In the genomic region with DNA sequence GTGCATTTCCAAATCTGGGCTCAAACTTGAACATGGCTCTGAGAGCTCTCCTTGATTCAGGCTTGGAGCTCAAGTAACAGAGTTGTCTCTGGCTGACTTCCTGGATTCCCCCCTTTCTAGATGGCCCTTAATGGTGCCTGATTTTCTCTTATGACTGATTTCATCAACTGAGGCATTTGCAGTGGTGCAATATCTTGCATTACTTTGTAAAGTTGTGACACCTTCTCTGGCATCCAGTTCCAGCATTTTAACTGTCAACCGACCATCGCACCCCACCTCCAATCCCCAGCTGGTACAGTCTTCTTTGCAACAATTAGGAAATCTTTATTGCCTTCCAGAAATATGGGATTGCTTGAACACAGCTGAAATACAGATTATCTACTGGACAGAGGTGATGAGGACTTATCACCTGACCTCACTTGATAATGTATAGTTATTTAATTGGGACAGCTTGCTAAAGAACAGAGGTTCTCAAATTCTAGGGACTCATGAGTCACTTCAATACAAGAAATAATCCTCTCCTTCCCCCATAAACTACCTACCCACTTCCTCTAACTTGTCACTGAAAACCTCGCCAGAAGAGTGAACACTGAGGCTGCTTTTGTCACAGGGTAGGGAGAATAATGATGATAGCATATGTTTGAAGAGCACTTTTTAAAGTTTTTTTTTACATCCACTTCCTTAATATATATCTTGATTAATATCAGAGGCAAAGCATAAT, we compare ENCODE assay signal across 10 cellular contexts. TPM values are rescaled to one million over a fixed set of nuclear protein-coding genes. Genes with fewer than 3 reads are reported as not detected.
DNase-seq lines count a peak whose midpoint lies in the region; ATAC-seq and TF ChIP-seq lines count a peak whose summit lies in the region.
"Had no signal": no experiment of that assay in that cellular context is flagged by ENCODE, and none has a peak within 500 bp of the region (broad histone marks: within the 10 kb centered on the region; RNA-seq: fewer than 3 reads in every experiment).

No MANE protein-coding gene starts in this region.

- peaks cover 13% of the 10 kb centered on the region for H3K36me3 Mint-ChIP-seq in activated CD4-positive, alpha-beta T cell treated with anti-CD3 and anti-CD28 coated beads, Interleukin-2, amount 10 ng/mL, durations not matched to agents 24 days and 14 days (ENCODE audit: low read depth)
- H3K36me3 Mint-ChIP-seq in activated T-helper 1 cell treated with anti-CD3 and anti-CD28 coated beads, Interleukin-12 subunit alpha, Interleukin-12 subunit beta, Interleukin-2, Interleukin-4 antibody, amounts not matched to agents 30 ng/mL and 10 ng/mL and 1 ng/mL, durations not matched to agents 14 hours and 24 hours and 36 hours (ENCODE audit: low read depth) = peaks cover 15% of the 10 kb centered on the region
- peaks cover 10% of the 10 kb centered on the region for H3K36me3 Mint-ChIP-seq in stimulated activated memory B cell treated with anti-CD40 and anti-IgM and Interleukin-4, amounts not matched to agents 10 μg/mL and 1 μg/mL and 100 μg/mL, for 72 hours

- peak overlapping the region; percentile 14 for H3K4me3 Mint-ChIP-seq in activated CD4-positive, alpha-beta T cell treated with anti-CD3 and anti-CD28 coated beads, Interleukin-2, amount 10 ng/mL, durations not matched to agents 24 days and 14 days
- H3K4me3 Mint-ChIP-seq in activated T-helper 1 cell treated with anti-CD3 and anti-CD28 coated beads, Interleukin-12 subunit alpha, Interleukin-12 subunit beta, Interleukin-2, Interleukin-4 antibody, amounts not matched to agents 30 ng/mL and 10 ng/mL and 1 ng/mL, durations not matched to agents 14 hours and 24 hours and 36 hours = peak overlapping the region; percentile 57
- H3K4me3 Mint-ChIP-seq in stimulated activated memory B cell treated with anti-CD40 and anti-IgM and Interleukin-4, amounts not matched to agents 10 μg/mL and 1 μg/mL and 100 μg/mL, for 72 hours = no peak overlapping the region

- H3K36me3 ChIP-seq in osteoblast (ENCODE audit: insufficient read depth, low read length) = no peaks in the 10 kb centered on the region

- H3K9me3 ChIP-seq in osteoblast (ENCODE audit: low read depth, low read length) = no peaks in the 10 kb centered on the region

- TF ChIP-seq CTCF in osteoblast (IDR thresholded peaks at IDR 0.05; ENCODE audit: extremely low read depth, low read depth, low read length) = no peak

- no peak overlapping the region for H2AFZ ChIP-seq in osteoblast (ENCODE audit: low read length)
- H2AFZ ChIP-seq: parathyroid adenoma had no signal

- H3K27me3 Mint-ChIP-seq in activated CD4-positive, alpha-beta T cell treated with anti-CD3 and anti-CD28 coated beads, Interleukin-2, amount 10 ng/mL, durations not matched to agents 24 days and 14 days = no peaks in the 10 kb centered on the region
- H3K27me3 Mint-ChIP-seq in activated T-helper 1 cell treated with anti-CD3 and anti-CD28 coated beads, Interleukin-12 subunit alpha, Interleukin-12 subunit beta, Interleukin-2, Interleukin-4 antibody, amounts not matched to agents 30 ng/mL and 10 ng/mL and 1 ng/mL, durations not matched to agents 14 hours and 24 hours and 36 hours (ENCODE audit: insufficient read depth) = no peaks in the 10 kb centered on the region
- H3K27me3 Mint-ChIP-seq in stimulated activated memory B cell treated with anti-CD40 and anti-IgM and Interleukin-4, amounts not matched to agents 10 μg/mL and 1 μg/mL and 100 μg/mL, for 72 hours = no peaks in the 10 kb centered on the region

- no peak overlapping the region for H3K27ac ChIP-seq in osteoblast (ENCODE audit: low read depth, low read length)

- H3K9me3 Mint-ChIP-seq in activated CD4-positive, alpha-beta T cell treated with anti-CD3 and anti-CD28 coated beads, Interleukin-2, amount 10 ng/mL, durations not matched to agents 24 days and 14 days = peaks cover 15% of the 10 kb centered on the region
- H3K9me3 Mint-ChIP-seq in activated T-helper 1 cell treated with anti-CD3 and anti-CD28 coated beads, Interleukin-12 subunit alpha, Interleukin-12 subunit beta, Interleukin-2, Interleukin-4 antibody, amounts not matched to agents 30 ng/mL and 10 ng/mL and 1 ng/mL, durations not matched to agents 14 hours and 24 hours and 36 hours = peaks cover 8% of the 10 kb centered on the region
- no peaks in the 10 kb centered on the region for H3K9me3 Mint-ChIP-seq in stimulated activated memory B cell treated with anti-CD40 and anti-IgM and Interleukin-4, amounts not matched to agents 10 μg/mL and 1 μg/mL and 100 μg/mL, for 72 hours

- intact Hi-C loops in activated CD4-positive, alpha-beta T cell treated with anti-CD3 and anti-CD28 coated beads, Interleukin-2, amount 10 ng/mL, durations not matched to agents 24 days and 14 days (cut with micrococcal nuclease) = loop anchor here (1.0 to 10.0 kb wide), 4 partner anchors 15 to 330 kb away; partner anchors contain the start of genes LNP1, NIT2 and TOMM70
- intact Hi-C loops in activated T-helper 1 cell treated with anti-CD3 and anti-CD28 coated beads, Interleukin-12 subunit alpha, Interleukin-12 subunit beta, Interleukin-2, Interleukin-4 antibody, amounts not matched to agents 30 ng/mL and 10 ng/mL and 1 ng/mL, durations not matched to agents 14 hours and 24 hours and 36 hours (cut with micrococcal nuclease) = loop anchor here (1.0 to 5.0 kb wide), 3 partner anchors 15 to 330 kb away; partner anchors contain the start of genes LNP1 and TOMM70

- peaks cover 42% of the 10 kb centered on the region for H3K4me1 ChIP-seq in osteoblast (ENCODE audit: insufficient read depth, low read length)
- H3K4me1 ChIP-seq: parathyroid adenoma had no signal

- H3K4me1 Mint-ChIP-seq in activated CD4-positive, alpha-beta T cell treated with anti-CD3 and anti-CD28 coated beads, Interleukin-2, amount 10 ng/mL, durations not matched to agents 24 days and 14 days = peaks cover 63% of the 10 kb centered on the region
- peaks cover 71% of the 10 kb centered on the region for H3K4me1 Mint-ChIP-seq in activated T-helper 1 cell treated with anti-CD3 and anti-CD28 coated beads, Interleukin-12 subunit alpha, Interleukin-12 subunit beta, Interleukin-2, Interleukin-4 antibody, amounts not matched to agents 30 ng/mL and 10 ng/mL and 1 ng/mL, durations not matched to agents 14 hours and 24 hours and 36 hours (ENCODE audit: low read depth)
- peaks cover 42% of the 10 kb centered on the region for H3K4me1 Mint-ChIP-seq in stimulated activated memory B cell treated with anti-CD40 and anti-IgM and Interleukin-4, amounts not matched to agents 10 μg/mL and 1 μg/mL and 100 μg/mL, for 72 hours

- H3K4me2 ChIP-seq in osteoblast (ENCODE audit: insufficient read depth, low read length) = no peak overlapping the region

- H3K27ac Mint-ChIP-seq in activated CD4-positive, alpha-beta T cell treated with anti-CD3 and anti-CD28 coated beads, Interleukin-2, amount 10 ng/mL, durations not matched to agents 24 days and 14 days = peak overlapping the region; percentile 43
- H3K27ac Mint-ChIP-seq in activated T-helper 1 cell treated with anti-CD3 and anti-CD28 coated beads, Interleukin-12 subunit alpha, Interleukin-12 subunit beta, Interleukin-2, Interleukin-4 antibody, amounts not matched to agents 30 ng/mL and 10 ng/mL and 1 ng/mL, durations not matched to agents 14 hours and 24 hours and 36 hours = peak overlapping the region; percentile 76
- H3K27ac Mint-ChIP-seq in stimulated activated memory B cell treated with anti-CD40 and anti-IgM and Interleukin-4, amounts not matched to agents 10 μg/mL and 1 μg/mL and 100 μg/mL, for 72 hours = peak overlapping the region; percentile 30

- ATAC-seq in HG03354 (IDR thresholded peaks at IDR 0.05; ENCODE audit: poor library complexity, severe bottlenecking, unreplicated experiment) = peak; percentile 55
- ATAC-seq in stimulated activated memory B cell treated with anti-CD40 and anti-IgM and Interleukin-4, amounts not matched to agents 10 μg/mL and 1 μg/mL and 100 μg/mL, for 72 hours = peak; percentile 75

- H4K20me1 ChIP-seq in osteoblast (ENCODE audit: insufficient read depth, low read length) = no peaks in the 10 kb centered on the region

- H3K79me2 ChIP-seq in osteoblast (ENCODE audit: insufficient read depth, low read length) = no peaks in the 10 kb centered on the region
- H3K79me2 ChIP-seq: parathyroid adenoma had no signal

- H3K27me3 ChIP-seq in osteoblast (ENCODE audit: insufficient read depth, low read length) = no peaks in the 10 kb centered on the region

- DNase-seq in activated CD4-positive, alpha-beta T cell treated with anti-CD3 and anti-CD28 coated beads, Interleukin-2, amount 10 ng/mL, durations not matched to agents 24 days and 14 days = peak; percentile 76
- DNase-seq in activated CD4-positive, alpha-beta T cell treated with anti-CD3 and anti-CD28 coated beads for 48 hours = no peak
- no peak for DNase-seq in activated T-helper 1 cell treated with anti-CD3 and anti-CD28 coated beads, Interleukin-12 subunit alpha, Interleukin-12 subunit beta, Interleukin-2, Interleukin-4 antibody, amounts not matched to agents 30 ng/mL and 10 ng/mL and 1 ng/mL, durations not matched to agents 14 hours and 24 hours and 36 hours (ENCODE audit: low spot score)
- DNase-seq in NAMALWA (ENCODE audit: low spot score) (no peak), osteoblast (ENCODE audit: insufficient read length, low spot score, missing footprints) (no peak), amygdala (lab: John Stamatoyannopoulos, UW) (no peak)
- DNase-seq: effector CD4-positive, alpha-beta T cell had no signal

- no peak overlapping the region for H3K4me3 ChIP-seq in osteoblast (ENCODE audit: insufficient read depth, low read length)

RNA-seq across cellular contexts. Expression of gene FILIP1L, which starts 41.8 kb away (rescaled TPM):
- total RNA-seq in activated CD4-positive, alpha-beta T cell treated with anti-CD3 and anti-CD28 coated beads, Interleukin-2, amount 10 ng/mL, durations not matched to agents 24 days and 14 days = 1.2 and 1.4 TPM in 2 replicates
- total RNA-seq in activated T-helper 1 cell treated with anti-CD3 and anti-CD28 coated beads, Interleukin-12 subunit alpha, Interleukin-12 subunit beta, Interleukin-2, Interleukin-4 antibody, amounts not matched to agents 30 ng/mL and 10 ng/mL and 1 ng/mL, durations not matched to agents 14 hours and 24 hours and 36 hours = 2.0 and 2.9 TPM in 2 replicates
- 5.8 and 5.9 TPM in 2 replicates for total RNA-seq in osteoblast
